ENCODE assay signal across 27 cellular contexts in the genomic region with DNA sequence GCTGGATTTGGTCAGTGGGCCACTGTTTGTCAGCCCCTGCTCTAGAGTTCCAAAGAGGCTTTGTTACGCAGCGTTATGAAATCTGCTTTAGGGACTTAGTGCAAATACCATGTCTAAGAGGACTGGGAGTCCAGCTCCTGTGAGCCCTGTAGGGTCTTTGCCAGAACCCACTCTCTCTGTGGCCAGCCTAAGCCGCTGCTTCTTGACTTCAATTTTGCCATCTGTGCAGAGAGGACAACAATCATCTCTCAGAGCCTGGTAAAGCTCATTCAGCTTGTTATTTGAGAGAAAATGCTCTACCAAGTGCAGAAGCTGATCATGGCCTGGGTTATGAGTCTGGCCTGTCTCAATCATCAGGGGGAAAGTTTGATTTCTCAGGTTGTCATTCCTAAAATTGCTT. TPM values are rescaled to one million over a fixed set of nuclear protein-coding genes. Genes with fewer than 3 reads are reported as not detected.
"Had no signal": no experiment of that assay in that cellular context is flagged by ENCODE, and none has a peak within 500 bp of the region (broad histone marks: within the 10 kb centered on the region; RNA-seq: fewer than 3 reads in every experiment).

No MANE protein-coding gene starts in this region.

- H3K4me1 ChIP-seq: ascending aorta had no signal

- H3K9me3 ChIP-seq: ascending aorta had no signal

- H3K27ac ChIP-seq: ascending aorta, cardiac muscle cell, VCaP had no signal

- H3K36me3 ChIP-seq: ascending aorta, cardiac muscle cell had no signal

- H3K4me3 ChIP-seq: ascending aorta, cardiac muscle cell had no signal

- H3K27me3 ChIP-seq: ascending aorta, cardiac muscle cell had no signal

- DNase-seq: activated CD4-positive, alpha-beta memory T cell treated with anti-CD3 and anti-CD28 coated beads, Interleukin-2, amount 10 ng/mL, durations not matched to agents 7 days and 5 days; activated CD4-positive, alpha-beta T cell treated with anti-CD3 and anti-CD28 coated beads for 1 hour; activated CD4-positive, alpha-beta T cell treated with anti-CD3 and anti-CD28 coated beads for 36 hours; activated CD4-positive, alpha-beta T cell treated with anti-CD3 and anti-CD28 coated beads for 48 hours; activated CD4-positive, alpha-beta T cell treated with anti-CD3 and anti-CD28 coated beads, Interleukin-2, amount 10 ng/mL, durations not matched to agents 7 days and 5 days; activated CD4-positive, alpha-beta T cell treated with anti-CD3 and anti-CD28 coated beads, Interleukin-2, amount 50 U/mL, for 48 hours; activated CD4-positive, CD25-positive, alpha-beta regulatory T cell; activated CD8-positive, alpha-beta memory T cell treated with anti-CD3 and anti-CD28 coated beads for 24 hours; activated CD8-positive, alpha-beta memory T cell treated with anti-CD3 and anti-CD28 coated beads, Interleukin-2, amount 10 ng/mL, durations not matched to agents 7 days and 5 days; activated CD8-positive, alpha-beta memory T cell treated with anti-CD3 and anti-CD28 coated beads, Interleukin-2, amount 50 U/mL, for 48 hours; activated CD8-positive, alpha-beta T cell treated with anti-CD3 and anti-CD28 coated beads, Interleukin-2, amount 10 ng/mL, durations not matched to agents 7 days and 5 days; activated effector memory CD4-positive, alpha-beta T cell treated with Interleukin-2 at 50 U/mL for 16 hours; activated gamma-delta T cell; activated naive CD4-positive, alpha-beta T cell treated with anti-CD3 and anti-CD28 coated beads, Interleukin-2, amount 10 ng/mL, durations not matched to agents 7 days and 5 days; activated naive CD4-positive, alpha-beta T cell treated with Interleukin-2 at 50 U/mL for 16 hours; activated naive CD8-positive, alpha-beta T cell treated with anti-CD3 and anti-CD28 coated beads, Interleukin-2, amount 10 ng/mL, durations not matched to agents 7 days and 5 days; activated naive CD8-positive, alpha-beta T cell treated with anti-CD3 and anti-CD28 coated beads, Interleukin-2, amount 50 U/mL, for 24 hours; activated T-cell treated with anti-CD3 and anti-CD28 coated beads, Interleukin-2, amount 50 U/mL, for 24 hours; activated T-cell treated with anti-CD3 and anti-CD28 coated beads, Interleukin-2, amount 50 U/mL, for 48 hours; amygdala; anterior cingulate cortex; T-helper 2 cell; T-helper 9 cell had no signal

RNA-seq across cellular contexts. Expression of a gene that starts 17.9 kb away (rescaled TPM):
- total RNA-seq: activated CD4-positive, alpha-beta memory T cell treated with anti-CD3 and anti-CD28 coated beads, Interleukin-2, amount 10 ng/mL, durations not matched to agents 7 days and 5 days; activated CD4-positive, alpha-beta T cell treated with anti-CD3 and anti-CD28 coated beads for 36 hours; activated CD4-positive, alpha-beta T cell treated with anti-CD3 and anti-CD28 coated beads, Interleukin-2, amount 10 ng/mL, durations not matched to agents 7 days and 5 days; activated CD8-positive, alpha-beta T cell treated with anti-CD3 and anti-CD28 coated beads, Interleukin-2, amount 10 ng/mL, durations not matched to agents 7 days and 5 days; ascending aorta; bronchial epithelial cell; cardiac muscle cell had no signal
- polyA plus RNA-seq: cardiac muscle cell had no signal
